In the genomic region with DNA sequence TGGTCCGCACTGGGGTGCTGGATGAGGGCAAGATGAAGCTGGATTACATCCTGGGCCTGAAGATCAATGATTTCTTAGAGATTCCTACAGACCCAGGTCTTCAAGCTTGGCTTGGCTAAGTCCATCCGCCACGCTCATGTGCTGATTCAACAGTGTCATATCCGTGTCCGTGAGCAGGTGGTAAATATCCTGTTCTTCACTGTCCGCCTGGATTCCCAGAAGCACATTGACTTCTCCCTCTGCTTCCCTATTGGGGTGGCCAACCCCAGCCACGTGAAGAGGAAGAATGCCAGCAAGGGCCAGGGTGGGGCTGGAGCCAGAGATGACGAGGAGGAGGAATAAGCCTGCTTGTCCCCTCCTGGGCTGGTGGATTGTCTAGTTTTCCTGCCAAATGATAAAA, we compare ENCODE assay signal across 16 cellular contexts.
"Had no signal": no experiment of that assay in that cellular context is flagged by ENCODE, and none has a peak within 500 bp of the region (broad histone marks: within the 10 kb centered on the region; RNA-seq: fewer than 3 reads in every experiment).

No MANE protein-coding gene starts in this region.

- H3K4me3 ChIP-seq: body of pancreas, gastrocnemius medialis, thyroid gland, uterus had no signal

- H3K9me3 Mint-ChIP-seq: activated CD4-positive, alpha-beta T cell treated with anti-CD3 and anti-CD28 coated beads, Interleukin-2, amount 10 ng/mL, durations not matched to agents 7 days and 5 days; activated naive CD8-positive, alpha-beta T cell treated with anti-CD3 and anti-CD28 coated beads for 36 hours; activated T-cell treated with anti-CD3 and anti-CD28 coated beads, Interleukin-2, amount 50 U/mL, for 72 hours; nephron progenitor cell; stimulated activated memory B cell treated with anti-CD40 and anti-IgM and Interleukin-4, amounts not matched to agents 10 μg/mL and 1 μg/mL and 100 μg/mL, for 72 hours; T-helper 2 cell treated with Interferon-gamma antibody and Interleukin-4, amounts not matched to agents 5 μg/mL and 100 μg/mL, for 36 hours had no signal

- H3K36me3 ChIP-seq: gastrocnemius medialis, thyroid gland, uterus had no signal

- H3K27ac ChIP-seq: body of pancreas, gastrocnemius medialis, thyroid gland, uterus had no signal

- H3K27me3 ChIP-seq: thyroid gland, uterus had no signal

- H3K4me1 ChIP-seq: uterus had no signal

- H3K4me3 Mint-ChIP-seq: activated CD4-positive, alpha-beta T cell treated with anti-CD3 and anti-CD28 coated beads, Interleukin-2, amount 10 ng/mL, durations not matched to agents 7 days and 5 days; activated naive CD8-positive, alpha-beta T cell treated with anti-CD3 and anti-CD28 coated beads for 36 hours; activated T-cell treated with anti-CD3 and anti-CD28 coated beads, Interleukin-2, amount 50 U/mL, for 72 hours; nephron progenitor cell; stimulated activated memory B cell treated with anti-CD40 and anti-IgM and Interleukin-4, amounts not matched to agents 10 μg/mL and 1 μg/mL and 100 μg/mL, for 72 hours had no signal

- H3K27ac Mint-ChIP-seq: activated CD4-positive, alpha-beta T cell treated with anti-CD3 and anti-CD28 coated beads, Interleukin-2, amount 10 ng/mL, durations not matched to agents 7 days and 5 days; activated naive CD8-positive, alpha-beta T cell treated with anti-CD3 and anti-CD28 coated beads for 36 hours; nephron progenitor cell; stimulated activated memory B cell treated with anti-CD40 and anti-IgM and Interleukin-4, amounts not matched to agents 10 μg/mL and 1 μg/mL and 100 μg/mL, for 72 hours; T-helper 2 cell treated with Interferon-gamma antibody and Interleukin-4, amounts not matched to agents 5 μg/mL and 100 μg/mL, for 36 hours had no signal

- H3K9me3 ChIP-seq: body of pancreas, gastrocnemius medialis, thyroid gland, uterus had no signal

- DNase-seq: activated CD4-positive, alpha-beta T cell treated with anti-CD3 and anti-CD28 coated beads, Interleukin-2, amount 10 ng/mL, durations not matched to agents 7 days and 5 days; activated CD4-positive, CD25-positive, alpha-beta regulatory T cell; activated CD8-positive, alpha-beta memory T cell treated with anti-CD3 and anti-CD28 coated beads, Interleukin-2, amount 50 U/mL, for 48 hours; activated naive CD8-positive, alpha-beta T cell treated with anti-CD3 and anti-CD28 coated beads for 36 hours; activated T-cell treated with anti-CD3 and anti-CD28 coated beads, Interleukin-2, amount 50 U/mL, for 72 hours; amygdala; body of pancreas; central memory CD4-positive, alpha-beta T cell; effector memory CD4-positive, alpha-beta T cell; nephron progenitor cell; stimulated activated CD4-positive, alpha-beta T cell treated with anti-CD3 and anti-CD28 coated beads, Interleukin-2, amount 100 ng/mL, for 48 hours; thyroid gland had no signal

- H3K27me3 Mint-ChIP-seq: stimulated activated memory B cell treated with anti-CD40 and anti-IgM and Interleukin-4, amounts not matched to agents 10 μg/mL and 1 μg/mL and 100 μg/mL, for 72 hours had no signal

- ATAC-seq: activated T-cell treated with anti-CD3 and anti-CD28 coated beads, Interleukin-2, amount 50 U/mL, for 72 hours; body of pancreas; gastrocnemius medialis; stimulated activated memory B cell treated with anti-CD40 and anti-IgM and Interleukin-4, amounts not matched to agents 10 μg/mL and 1 μg/mL and 100 μg/mL, for 72 hours had no signal
